26 cellular contexts compared by ENCODE assay signal in genomic region chrX:97498093-97498492, GRCh38.
DNase-seq lines count a peak whose midpoint lies in the region; ATAC-seq and TF ChIP-seq lines count a peak whose summit lies in the region.
"Had no signal": no experiment of that assay in that cellular context is flagged by ENCODE, and none has a peak within 500 bp of the region (broad histone marks: within the 10 kb centered on the region; RNA-seq: fewer than 3 reads in every experiment).

No MANE protein-coding gene starts in this region.

- H3K4me1 Mint-ChIP-seq in activated B cell treated with CpG ODN at 0.5 μM for 24 hours, result peaks cover 18% of the 10 kb centered on the region

- DNase-seq in GM12865 (ENCODE audit: low read depth) (peak; percentile 9), activated B cell treated with CpG ODN at 0.5 μM for 24 hours (no peak), NCI-H1694 treated with DMSO at 0.1 percent for 48 hours (lab: John Stamatoyannopoulos, UW) (no peak), left ventricle myocardium superior (no peak), HT-29 (ENCODE audit: low spot score) (no peak)
- DNase-seq: ACHN; activated CD4-positive, alpha-beta T cell treated with anti-CD3 and anti-CD28 coated beads for 48 hours; activated effector memory CD4-positive, alpha-beta T cell treated with anti-CD3 and anti-CD28 coated beads, Interleukin-2, amount 50 U/mL, for 16 hours; activated T-cell treated with anti-CD3 and anti-CD28 coated beads, Interleukin-2, amount 50 U/mL, for 1 hour; cerebellar nuclear complex; DMS53; glutamatergic neuron; H7; islet precursor cell; left ventricle myocardium inferior; NCI-H1105; NCI-H2081; NCI-H345; right lobe of liver; stimulated activated CD4-positive, alpha-beta T cell treated with anti-CD3 and anti-CD28 coated beads, Interleukin-2, amount 100 ng/mL, for 48 hours; trophoblast cell had no signal

- no peaks in the 10 kb centered on the region for H3K36me3 Mint-ChIP-seq in activated B cell treated with CpG ODN at 0.5 μM for 24 hours (ENCODE audit: low read depth)

- TF ChIP-seq CTCF in GM12865 (IDR thresholded peaks at IDR 0.05; ENCODE audit: insufficient read depth, low read depth, low read length, missing control alignments) (no peak), activated B cell treated with CpG ODN at 0.5 μM for 24 hours (IDR thresholded peaks at IDR 0.05) (no peak)

- no peak overlapping the region for H3K4me3 ChIP-seq in GM12865 (ENCODE audit: low read depth, low read length)
- H3K4me3 ChIP-seq: BLaER1, left ventricle myocardium inferior, right lobe of liver had no signal

- H3K9me3 Mint-ChIP-seq in activated B cell treated with CpG ODN at 0.5 μM for 24 hours, result no peaks in the 10 kb centered on the region

- H3K27me3 Mint-ChIP-seq in activated B cell treated with CpG ODN at 0.5 μM for 24 hours, result no peaks in the 10 kb centered on the region
- H3K27me3 Mint-ChIP-seq: progenitor cell of endocrine pancreas had no signal

- POLR2A ChIA-PET in activated B cell treated with CpG ODN at 0.5 μM for 24 hours (lab: Charles Lee), result no interaction called here

- intact Hi-C loops in activated B cell treated with CpG ODN at 0.5 μM for 24 hours (cut with micrococcal nuclease), result no loop called here
- intact Hi-C loops in left ventricle myocardium superior (cut with micrococcal nuclease), result no loop called here

- CTCF ChIA-PET in activated B cell treated with CpG ODN at 0.5 μM for 24 hours (lab: Charles Lee), result no interaction called here

- H3K27ac Mint-ChIP-seq in activated B cell treated with CpG ODN at 0.5 μM for 24 hours, result peak overlapping the region; percentile 68

- ATAC-seq in GM19397 (IDR thresholded peaks at IDR 0.05; ENCODE audit: unreplicated experiment) (peak; percentile 49), HG03280 (IDR thresholded peaks at IDR 0.05; ENCODE audit: unreplicated experiment) (peak; percentile 45), activated B cell treated with CpG ODN at 0.5 μM for 24 hours (ENCODE audit: low read depth) (no peak), left ventricle myocardium superior (no peak), HG02973 (IDR thresholded peaks at IDR 0.05; ENCODE audit: unreplicated experiment) (no peak)
- ATAC-seq: right lobe of liver had no signal

- no peak overlapping the region for H3K4me3 Mint-ChIP-seq in activated B cell treated with CpG ODN at 0.5 μM for 24 hours

Comparison
In these comparisons a context has a peak if more than half of its experiments do, and no peak if none do; other contexts are left out.
1. ATAC-seq: peak in GM19397 (single experiment) and HG03280 (single experiment); none in activated B cell treated with CpG ODN at 0.5 μM for 24 hours (single experiment), left ventricle myocardium superior (single experiment) and HG02973 (single experiment).